9 cellular contexts compared by ENCODE assay signal in the genomic region with DNA sequence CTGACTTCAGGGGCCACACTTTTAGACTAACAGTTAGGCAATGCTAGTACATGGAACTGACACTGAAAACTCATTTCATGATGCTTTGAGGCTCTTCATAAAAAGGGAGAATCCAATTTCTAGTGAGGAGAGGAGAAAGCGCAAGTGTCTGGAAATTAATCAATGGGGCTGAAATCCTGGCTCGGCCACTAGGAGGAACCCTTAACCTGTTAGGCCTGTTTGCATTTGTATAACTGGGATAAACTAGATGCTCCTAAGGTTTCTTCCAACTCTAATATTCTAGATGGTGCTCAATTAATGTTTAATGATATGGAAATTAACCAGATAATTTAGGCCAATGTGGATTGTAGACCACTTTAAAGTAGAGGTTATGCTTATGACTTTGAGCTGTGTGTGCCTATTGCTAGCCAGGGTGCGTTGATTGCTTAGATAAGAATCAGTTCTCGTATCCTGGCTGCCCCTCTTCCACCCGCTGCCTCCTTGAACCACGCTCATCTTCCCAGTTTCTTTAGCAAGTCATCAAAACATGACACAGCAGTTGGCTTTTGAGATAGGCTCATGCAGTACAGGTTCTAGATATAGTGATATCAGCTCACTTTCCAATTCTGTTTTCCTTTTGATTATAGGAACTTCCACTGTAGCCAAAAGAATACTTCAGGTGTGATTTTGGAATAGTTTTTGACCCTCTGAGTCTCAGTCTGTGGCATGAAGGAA. TPM values are rescaled to one million over a fixed set of nuclear protein-coding genes. Genes with fewer than 3 reads are reported as not detected.
DNase-seq lines count a peak whose midpoint lies in the region; ATAC-seq and TF ChIP-seq lines count a peak whose summit lies in the region.
"Had no signal": no experiment of that assay in that cellular context is flagged by ENCODE, and none has a peak within 500 bp of the region (broad histone marks: within the 10 kb centered on the region; RNA-seq: fewer than 3 reads in every experiment).

No MANE protein-coding gene starts in this region.

- TF ChIP-seq CTCF in natural killer cell (IDR thresholded peaks at IDR 0.05) (peak; percentile 18), OCI-LY3 (IDR thresholded peaks at IDR 0.05; ENCODE audit: low read depth, low read length) (peak; percentile 77), fibroblast of lung (conservative IDR thresholded peaks at IDR 0.05 in 1 of 2, IDR thresholded peaks at IDR 0.05 in 1 of 2; ENCODE audit: low read depth in 1 of 2, low read length in 2 of 2) (peak; percentile 32 to 48)

- no peak overlapping the region for H3K27ac ChIP-seq in OCI-LY3 (ENCODE audit: low read length)
- H3K27ac ChIP-seq in fibroblast of lung (ENCODE audit: insufficient read depth, low read length), result no peak overlapping the region

- no peak overlapping the region for H3K4me3 Mint-ChIP-seq in natural killer cell
- H3K4me3 Mint-ChIP-seq in natural killer cell treated with Interleukin-12 subunit alpha and Interleukin-12 subunit beta and Interleukin-15 and Interleukin-18, amount 100 ng/mL, for 72 hours, result no peak overlapping the region
- H3K4me3 Mint-ChIP-seq in effector memory CD8-positive, alpha-beta T cell, result no peak overlapping the region
- H3K4me3 Mint-ChIP-seq: T-helper 1 cell treated with Interleukin-12 subunit alpha and Interleukin-12 subunit beta and Interleukin-4 antibody, amounts not matched to agents 30 μg/mL and 1 μg/mL, for 36 hours had no signal

- H4K20me1 ChIP-seq in OCI-LY3 (ENCODE audit: insufficient read depth, low read length) (no peaks in the 10 kb centered on the region), fibroblast of lung (ENCODE audit: control insufficient read depth, extremely low read depth, insufficient read depth, low read length) (no peaks in the 10 kb centered on the region)

- no peak overlapping the region for H3K4me3 ChIP-seq in OCI-LY3 (ENCODE audit: low read length)
- H3K4me3 ChIP-seq in fibroblast of lung (replicated peaks in 1 of 4; ENCODE audit: control extremely low read depth in 1 of 4, insufficient read depth in 1 of 4, low read depth in 3 of 4, low read length in 4 of 4), result no peak overlapping the region

- H2AFZ ChIP-seq in OCI-LY3 (ENCODE audit: low read depth, low read length) (no peak overlapping the region), fibroblast of lung (ENCODE audit: low read length) (no peak overlapping the region)

- H3K9me3 Mint-ChIP-seq in natural killer cell, result no peaks in the 10 kb centered on the region
- no peaks in the 10 kb centered on the region for H3K9me3 Mint-ChIP-seq in natural killer cell treated with Interleukin-12 subunit alpha and Interleukin-12 subunit beta and Interleukin-15 and Interleukin-18, amount 100 ng/mL, for 72 hours
- H3K9me3 Mint-ChIP-seq in effector memory CD8-positive, alpha-beta T cell, result no peaks in the 10 kb centered on the region
- H3K9me3 Mint-ChIP-seq: T-helper 1 cell treated with Interleukin-12 subunit alpha and Interleukin-12 subunit beta and Interleukin-4 antibody, amounts not matched to agents 30 μg/mL and 1 μg/mL, for 36 hours had no signal

- H3K27me3 Mint-ChIP-seq in natural killer cell (ENCODE audit: low read depth in 2 of 2), result no peaks in the 10 kb centered on the region
- no peaks in the 10 kb centered on the region for H3K27me3 Mint-ChIP-seq in natural killer cell treated with Interleukin-12 subunit alpha and Interleukin-12 subunit beta and Interleukin-15 and Interleukin-18, amount 100 ng/mL, for 72 hours
- no peaks in the 10 kb centered on the region for H3K27me3 Mint-ChIP-seq in effector memory CD8-positive, alpha-beta T cell

- no peak overlapping the region for H3K9ac ChIP-seq in OCI-LY3 (ENCODE audit: low read length)
- H3K9ac ChIP-seq in fibroblast of lung (ENCODE audit: insufficient read depth, low read length), result no peak overlapping the region

- DNase-seq in natural killer cell, result no peak
- DNase-seq in natural killer cell treated with Interleukin-12 subunit alpha and Interleukin-12 subunit beta and Interleukin-15 and Interleukin-18, amount 100 ng/mL, for 72 hours (ENCODE audit: low spot score), result no peak
- peak in 1 of 2 donors; percentile 10 for DNase-seq in fibroblast of lung (ENCODE audit: low read depth in 2 of 2)
- no peak for DNase-seq in effector memory CD8-positive, alpha-beta T cell
- no peak for DNase-seq in T1000 (lab: John Stamatoyannopoulos, UW)

- H3K4me2 ChIP-seq in OCI-LY3 (ENCODE audit: low read length) (no peak overlapping the region), fibroblast of lung (ENCODE audit: extremely low read depth, insufficient read depth, low read length) (no peak overlapping the region)

- H3K27ac Mint-ChIP-seq in natural killer cell, result no peak overlapping the region
- no peak overlapping the region for H3K27ac Mint-ChIP-seq in natural killer cell treated with Interleukin-12 subunit alpha and Interleukin-12 subunit beta and Interleukin-15 and Interleukin-18, amount 100 ng/mL, for 72 hours
- no peak overlapping the region for H3K27ac Mint-ChIP-seq in effector memory CD8-positive, alpha-beta T cell
- H3K27ac Mint-ChIP-seq: T-helper 1 cell treated with Interleukin-12 subunit alpha and Interleukin-12 subunit beta and Interleukin-4 antibody, amounts not matched to agents 30 μg/mL and 1 μg/mL, for 36 hours had no signal

- H3K9me3 ChIP-seq in OCI-LY3 (ENCODE audit: insufficient read depth, low read length), result no peaks in the 10 kb centered on the region
- H3K9me3 ChIP-seq in fibroblast of lung (ENCODE audit: control insufficient read depth, insufficient read depth, low read depth, low read length), result no peaks in the 10 kb centered on the region

- H3K27me3 ChIP-seq in OCI-LY3 (ENCODE audit: low read depth, low read length) (peaks cover 54% of the 10 kb centered on the region), fibroblast of lung (ENCODE audit: control insufficient read depth, insufficient read depth, low read length) (no peaks in the 10 kb centered on the region)

- H3K36me3 ChIP-seq in OCI-LY3 (replicated peaks; ENCODE audit: low read depth, low read length) (no peaks in the 10 kb centered on the region), fibroblast of lung (ENCODE audit: control insufficient read depth, insufficient read depth, low read length) (no peaks in the 10 kb centered on the region)

- H3K4me1 ChIP-seq in OCI-LY3 (ENCODE audit: low read length) (peaks cover 3% of the 10 kb centered on the region; the same call in 1 of the 2 replicates), fibroblast of lung (ENCODE audit: control insufficient read depth, extremely low read depth, insufficient read depth, low read length) (no peaks in the 10 kb centered on the region)

- H3K79me2 ChIP-seq in OCI-LY3 (ENCODE audit: low read length) (no peaks in the 10 kb centered on the region), fibroblast of lung (ENCODE audit: control insufficient read depth, insufficient read depth, low read length) (no peaks in the 10 kb centered on the region)

- H3K4me1 Mint-ChIP-seq in natural killer cell, result peaks cover 29 to 35% of the 10 kb centered on the region in 2 donors
- H3K4me1 Mint-ChIP-seq in natural killer cell treated with Interleukin-12 subunit alpha and Interleukin-12 subunit beta and Interleukin-15 and Interleukin-18, amount 100 ng/mL, for 72 hours (ENCODE audit: low read depth in 2 of 2), result peaks cover 24 to 31% of the 10 kb centered on the region in 2 donors
- peaks cover 20 to 27% of the 10 kb centered on the region in 2 donors for H3K4me1 Mint-ChIP-seq in effector memory CD8-positive, alpha-beta T cell (ENCODE audit: low read depth in 2 of 2)

- intact Hi-C loops in natural killer cell (cut with micrococcal nuclease), result no loop called here

- ATAC-seq in natural killer cell, result no peak
- no peak for ATAC-seq in natural killer cell treated with Interleukin-12 subunit alpha and Interleukin-12 subunit beta and Interleukin-15 and Interleukin-18, amount 100 ng/mL, for 72 hours
- no peak for ATAC-seq in HG02642 (IDR thresholded peaks at IDR 0.05; ENCODE audit: poor library complexity, unreplicated experiment)
- ATAC-seq in effector memory CD8-positive, alpha-beta T cell (replicated peaks), result no peak
- ATAC-seq in GM18502 (IDR thresholded peaks at IDR 0.05; ENCODE audit: poor library complexity, unreplicated experiment), result no peak

- no peaks in the 10 kb centered on the region for H3K36me3 Mint-ChIP-seq in natural killer cell
- no peaks in the 10 kb centered on the region for H3K36me3 Mint-ChIP-seq in natural killer cell treated with Interleukin-12 subunit alpha and Interleukin-12 subunit beta and Interleukin-15 and Interleukin-18, amount 100 ng/mL, for 72 hours
- no peaks in the 10 kb centered on the region for H3K36me3 Mint-ChIP-seq in effector memory CD8-positive, alpha-beta T cell (ENCODE audit: insufficient read depth)

RNA-seq across cellular contexts. Expression of a gene that starts 16.8 kb away (rescaled TPM):
- total RNA-seq in natural killer cell (100 to 1,000 TPM; 126 to 166 (median 139) TPM), fibroblast of lung (67.4 and 87.1 TPM in 2 replicates)
- total RNA-seq in natural killer cell treated with Interleukin-12 subunit alpha and Interleukin-12 subunit beta and Interleukin-15 and Interleukin-18, amount 100 ng/mL, for 72 hours, result 10 to 100 TPM; 39.3 to 48.4 TPM
- polyA plus RNA-seq in fibroblast of lung, result 30.5 and 32.1 TPM in 2 replicates
- polyA plus RNA-seq in fibroblast of lung (2012), result 18.2 and 19.1 TPM in 2 replicates
- polyA minus RNA-seq in fibroblast of lung (ENCODE audit: low replicate concordance), result 2.7 and 14.3 TPM in 2 replicates

Comparison
In these comparisons a context has a peak if more than half of its experiments do, and no peak if none do; other contexts are left out.
1. CTCF ChIP-seq: peak in every context shown above with its lines; median percentile 77 in OCI-LY3; 40 in fibroblast of lung; 18 in natural killer cell.